In the genomic region with DNA sequence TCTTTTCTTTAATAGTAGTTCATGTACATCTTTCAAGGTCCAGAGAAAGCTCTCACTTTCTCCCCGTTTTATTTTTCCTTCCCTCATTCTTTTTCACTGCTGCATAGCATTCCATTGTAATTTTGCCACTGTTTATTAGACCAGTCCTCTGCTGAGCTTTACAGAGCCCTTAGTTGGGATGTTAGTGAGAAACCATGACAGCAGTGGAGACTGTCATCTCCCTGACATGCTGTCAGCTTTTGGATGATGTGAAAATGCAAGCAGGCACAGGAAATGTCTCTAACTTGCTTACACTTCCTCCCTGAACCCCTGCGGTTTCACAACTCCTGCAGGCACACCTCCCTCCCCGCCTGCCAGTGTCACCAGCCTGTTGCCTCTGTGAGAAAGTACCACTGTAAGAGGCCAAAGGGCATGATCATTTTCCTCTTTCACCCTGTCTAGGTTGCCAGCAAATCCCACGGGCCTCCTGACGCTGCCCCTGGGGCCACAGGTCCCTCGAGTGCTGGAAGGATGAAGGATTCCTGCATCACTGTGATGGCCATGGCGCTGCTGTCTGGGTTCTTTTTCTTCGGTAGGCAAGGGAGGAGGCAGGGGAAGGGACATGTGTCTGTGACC, we compare ENCODE assay signal across 9 cellular contexts. TPM values are rescaled to one million over a fixed set of nuclear protein-coding genes. Genes with fewer than 3 reads are reported as not detected.
DNase-seq lines count a peak whose midpoint lies in the region; ATAC-seq and TF ChIP-seq lines count a peak whose summit lies in the region.
"Had no signal": no experiment of that assay in that cellular context is flagged by ENCODE, and none has a peak within 500 bp of the region (broad histone marks: within the 10 kb centered on the region; RNA-seq: fewer than 3 reads in every experiment).

ITGAL (plus strand) TSS at position 415 of the 615 bp plus-strand sequence; CDS start at position 511, 96 bp downstream.

- no peaks in the 10 kb centered on the region for H3K9me2 ChIP-seq in MM.1S (replicated peaks; ENCODE audit: insufficient read depth, low read length)

- H3K36me3 Mint-ChIP-seq in WTC11 = no peaks in the 10 kb centered on the region

- H3K9me3 ChIP-seq in MM.1S (replicated peaks; ENCODE audit: insufficient read depth, low read length) = no peaks in the 10 kb centered on the region

- H3K4me1 ChIP-seq in MM.1S (ENCODE audit: low read length) = peaks cover 17% of the 10 kb centered on the region

- no peak within 1 kb of the TSS for H3K27ac Mint-ChIP-seq in WTC11

- H3K27ac ChIP-seq in MM.1S (ENCODE audit: low read length) = peak within 1 kb of the TSS; percentile 87

- H3K9ac ChIP-seq in MM.1S (ENCODE audit: low read length) = peak within 1 kb of the TSS; percentile 71

- H3K36me3 ChIP-seq in MM.1S (replicated peaks; ENCODE audit: insufficient read depth, low read length) = no peaks in the 10 kb centered on the region

- H2AFZ ChIP-seq in MM.1S (ENCODE audit: low read length) = peak within 1 kb of the TSS; percentile 91

- CTCF ChIA-PET in WTC11 (lab: Charles Lee) = interaction anchor here (2.0 to 2.2 kb wide), 2 partner anchors 143 kb away, joined by 5 to 6 read pairs; no protein-coding TSS in a partner anchor

- peaks cover 20% of the 10 kb centered on the region for H3K79me2 ChIP-seq in MM.1S (ENCODE audit: low read length)

- TF ChIP-seq CTCF in GM20000 (IDR thresholded peaks at IDR 0.05; ENCODE audit: extremely low read depth, missing control alignments) = no peak
- no peak for TF ChIP-seq CTCF in MM.1S (IDR thresholded peaks at IDR 0.05; ENCODE audit: low read length)
- TF ChIP-seq CTCF in WTC11 (IDR thresholded peaks at IDR 0.05) = no peak

- peaks cover 9% of the 10 kb centered on the region for H3K27me3 Mint-ChIP-seq in WTC11 (ENCODE audit: low read depth)

- peak; percentile 83 for DNase-seq in GM20000 (ENCODE audit: low spot score)
- DNase-seq in MM.1S = peak; percentile 93
- peak; percentile 66 for DNase-seq in activated CD8-positive, alpha-beta memory T cell treated with anti-CD3 and anti-CD28 coated beads, Interleukin-2, amount 50 U/mL, for 24 hours (ENCODE audit: extremely low read depth)
- peak; percentile 81 for DNase-seq in left lobe of liver (ENCODE audit: low spot score)
- peak; percentile 69 to 75 for DNase-seq in stimulated activated CD8-positive, alpha-beta memory T cell treated with anti-CD3 and anti-CD28 coated beads, Interleukin-2, amount 100 ng/mL, for 48 hours (ENCODE audit: low read depth in 2 of 2)
- DNase-seq in WTC11 (ENCODE audit: low spot score) = no peak
- DNase-seq in HK-2 (ENCODE audit: unreplicated experiment) = no peak
- no peak for DNase-seq in HuH-7 (ENCODE audit: low spot score)

- peak within 1 kb of the TSS; percentile 80 for H3K4me3 ChIP-seq in MM.1S (ENCODE audit: low read length)

- no peak within 1 kb of the TSS for H3K4me3 Mint-ChIP-seq in WTC11

- H3K27me3 ChIP-seq in MM.1S (replicated peaks; ENCODE audit: insufficient read depth, low read length) = no peaks in the 10 kb centered on the region

- peak within 1 kb of the TSS; percentile 99 for H3K4me2 ChIP-seq in MM.1S (ENCODE audit: low read depth, low read length)

- POLR2A ChIA-PET in WTC11 (lab: Charles Lee) = no interaction called here

- H3K4me1 Mint-ChIP-seq in WTC11 = no peaks in the 10 kb centered on the region

- ATAC-seq in left lobe of liver (peak; percentile 88), WTC11 (no peak)

- H4K20me1 ChIP-seq in MM.1S (ENCODE audit: insufficient read depth, low read length) = no peaks in the 10 kb centered on the region

- peaks cover 3% of the 10 kb centered on the region for H3K9me3 Mint-ChIP-seq in WTC11

- peaks cover 18% of the 10 kb centered on the region for H3F3A ChIP-seq in MM.1S (ENCODE audit: insufficient read depth, low read length)

TF ChIP-seq in WTC11, 78 proteins besides CTCF, POLR2A, EP300 and RAD21:
- TF ChIP-seq ZSCAN18 (CRISPR knock-in tag; IDR thresholded peaks at IDR 0.05) = no peak
- no peak for TF ChIP-seq ZBTB21 (CRISPR knock-in tag; IDR thresholded peaks at IDR 0.05; ENCODE audit: borderline replicate concordance)
- TF ChIP-seq, protein P1, sequence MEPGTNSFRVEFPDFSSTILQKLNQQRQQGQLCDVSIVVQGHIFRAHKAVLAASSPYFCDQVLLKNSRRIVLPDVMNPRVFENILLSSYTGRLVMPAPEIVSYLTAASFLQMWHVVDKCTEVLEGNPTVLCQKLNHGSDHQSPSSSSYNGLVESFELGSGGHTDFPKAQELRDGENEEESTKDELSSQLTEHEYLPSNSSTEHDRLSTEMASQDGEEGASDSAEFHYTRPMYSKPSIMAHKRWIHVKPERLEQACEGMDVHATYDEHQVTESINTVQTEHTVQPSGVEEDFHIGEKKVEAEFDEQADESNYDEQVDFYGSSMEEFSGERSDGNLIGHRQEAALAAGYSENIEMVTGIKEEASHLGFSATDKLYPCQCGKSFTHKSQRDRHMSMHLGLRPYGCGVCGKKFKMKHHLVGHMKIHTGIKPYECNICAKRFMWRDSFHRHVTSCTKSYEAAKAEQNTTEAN (CRISPR knock-in tag; IDR thresholded peaks at IDR 0.05) = no peak

RNA-seq across cellular contexts. Expression of gene ITGAL, which starts in this region (rescaled TPM):
- total RNA-seq in left lobe of liver (11.0 TPM), WTC11 (2021) (0.64 to 1.1 TPM (median 1.0 TPM) in 3 replicates)
- total RNA-seq: renal cortical epithelial cell had no signal

Comparison
In these comparisons a context has a peak if more than half of its experiments do, and no peak if none do; other contexts are left out.
1. DNase-seq: peak in GM20000 (single experiment), MM.1S (single experiment), activated CD8-positive, alpha-beta memory T cell treated with anti-CD3 and anti-CD28 coated beads, Interleukin-2, amount 50 U/mL, for 24 hours (single experiment), left lobe of liver (single experiment) and stimulated activated CD8-positive, alpha-beta memory T cell treated with anti-CD3 and anti-CD28 coated beads, Interleukin-2, amount 100 ng/mL, for 48 hours (2 of 2); none in WTC11 (single experiment), HK-2 (single experiment) and HuH-7 (single experiment).